In genomic region chr2:165646321-165646801, GRCh38 we compare ENCODE assay signal across 12 cellular contexts.
DNase-seq lines count a peak whose midpoint lies in the region; ATAC-seq and TF ChIP-seq lines count a peak whose summit lies in the region.
"Had no signal": no experiment of that assay in that cellular context is flagged by ENCODE, and none has a peak within 500 bp of the region (broad histone marks: within the 10 kb centered on the region; RNA-seq: fewer than 3 reads in every experiment).

No MANE protein-coding gene starts in this region.

- no peaks in the 10 kb centered on the region for H3K9me3 ChIP-seq in SK-N-SH
- H3K9me3 ChIP-seq: prostate gland had no signal

- no peaks in the 10 kb centered on the region for H3F3A ChIP-seq in SK-N-SH (replicated peaks; ENCODE audit: insufficient read depth)

- no peak overlapping the region for H3K4me3 ChIP-seq in SK-N-SH (ENCODE audit: low read depth in 2 of 2, low read length in 1 of 2)
- H3K4me3 ChIP-seq: prostate gland had no signal

- WGBS in SK-N-SH (ENCODE audit: low lambda C conversion rate): 21% methylated on average over 5 of the region's 5 CpGs

- CTCF ChIA-PET in SK-N-SH (lab: Yijun Ruan, JAX): interaction anchor here (1.4 kb wide), 1 partner anchor 11 kb away, joined by 3 read pairs; no protein-coding TSS in a partner anchor

- no peak for ATAC-seq in stimulated activated naive CD8-positive, alpha-beta T cell treated with anti-CD3 and anti-CD28 coated beads, Interleukin-15, amount 100 ng/mL, for 72 hours
- ATAC-seq in HG03342 (IDR thresholded peaks at IDR 0.05; ENCODE audit: unreplicated experiment) (no peak), GM21515 (IDR thresholded peaks at IDR 0.05; ENCODE audit: unreplicated experiment) (no peak)

- H3K27ac Mint-ChIP-seq in nephron: peak overlapping the region; percentile 93 to 98 (median 96)
- no peak overlapping the region for H3K27ac Mint-ChIP-seq in stimulated activated naive CD8-positive, alpha-beta T cell treated with anti-CD3 and anti-CD28 coated beads, Interleukin-15, amount 100 ng/mL, for 72 hours

- H3K36me3 ChIP-seq in SK-N-SH (replicated peaks in 1 of 2; ENCODE audit: control insufficient read depth in 1 of 2, insufficient read depth in 2 of 2, low read length in 1 of 2): no peaks in the 10 kb centered on the region
- H3K36me3 ChIP-seq: prostate gland had no signal

- 0 out of 2 replicates have a peak, but pooled peaks have one; percentile 2 for TF ChIP-seq RAD21 in SK-N-SH (IDR thresholded peaks at IDR 0.05; ENCODE audit: low read length)

- no peak overlapping the region for H3K9ac ChIP-seq in SK-N-SH

- no peaks in the 10 kb centered on the region for H3K27me3 ChIP-seq in SK-N-SH (ENCODE audit: insufficient read depth)

- DNase-seq in DMS153 treated with DMSO at 0.1 percent for 48 hours (lab: John Stamatoyannopoulos, UW; ENCODE audit: unreplicated experiment) (peak; percentile 68), NCI-H1436 (lab: John Stamatoyannopoulos, UW) (peak; percentile 42), SK-N-SH (peak; percentile 56), GOT3 (lab: John Stamatoyannopoulos, UW) (no peak)
- no peak for DNase-seq in stimulated activated naive CD8-positive, alpha-beta T cell treated with anti-CD3 and anti-CD28 coated beads, Interleukin-15, amount 100 ng/mL, for 72 hours
- DNase-seq: activated CD4-positive, alpha-beta T cell treated with anti-CD3 and anti-CD28 coated beads, Interleukin-2, amount 50 U/mL, for 1 hour; stimulated activated CD4-positive, alpha-beta T cell treated with anti-CD3 and anti-CD28 coated beads, Interleukin-4, amount 100 ng/mL, for 4 hours; T-helper 1 cell had no signal

- H3K27me3 Mint-ChIP-seq in nephron (ENCODE audit: low read depth): no peaks in the 10 kb centered on the region
- H3K27me3 Mint-ChIP-seq in stimulated activated naive CD8-positive, alpha-beta T cell treated with anti-CD3 and anti-CD28 coated beads, Interleukin-15, amount 100 ng/mL, for 72 hours: no peaks in the 10 kb centered on the region

- POLR2A ChIA-PET in SK-N-SH (lab: Yijun Ruan, JAX): no interaction called here

- TF ChIP-seq EP300 in SK-N-SH (IDR thresholded peaks at IDR 0.05; ENCODE audit: borderline replicate concordance in 1 of 2, low read depth in 1 of 2, low read length in 1 of 2): peak; percentile 38 to 83; a peak in 2 of 4 replicates

- H3K27ac ChIP-seq in SK-N-SH (ENCODE audit: low read depth in 2 of 2, low read length in 1 of 2): peak overlapping the region; percentile 9 to 80; a peak in 3 of 4 replicates
- H3K27ac ChIP-seq: prostate gland had no signal

- peaks cover 10 to 14% of the 10 kb centered on the region in 2 experiments; a peak in 3 of 4 replicates for H3K4me1 ChIP-seq in SK-N-SH (ENCODE audit: control insufficient read depth in 1 of 2, insufficient read depth in 2 of 2, low read depth in 1 of 2, low read length in 1 of 2)
- H3K4me1 ChIP-seq: prostate gland had no signal

- H3K36me3 Mint-ChIP-seq in nephron (ENCODE audit: low read depth): peaks cover 44% of the 10 kb centered on the region

- H3K9me2 ChIP-seq in SK-N-SH: no peaks in the 10 kb centered on the region

- no peaks in the 10 kb centered on the region for H4K20me1 ChIP-seq in SK-N-SH (ENCODE audit: insufficient read depth)

- H3K4me3 Mint-ChIP-seq in nephron: peak overlapping the region; percentile 18 to 38 (median 35)
- H3K4me3 Mint-ChIP-seq in stimulated activated naive CD8-positive, alpha-beta T cell treated with anti-CD3 and anti-CD28 coated beads, Interleukin-15, amount 100 ng/mL, for 72 hours: no peak overlapping the region

- H3K9me3 Mint-ChIP-seq in nephron: no peaks in the 10 kb centered on the region
- H3K9me3 Mint-ChIP-seq in stimulated activated naive CD8-positive, alpha-beta T cell treated with anti-CD3 and anti-CD28 coated beads, Interleukin-15, amount 100 ng/mL, for 72 hours: no peaks in the 10 kb centered on the region

- no peak overlapping the region for H3K4me2 ChIP-seq in SK-N-SH

- H3K79me2 ChIP-seq in SK-N-SH (ENCODE audit: insufficient read depth): no peaks in the 10 kb centered on the region

- peaks cover 50% of the 10 kb centered on the region for H3K4me1 Mint-ChIP-seq in nephron
- H3K4me1 Mint-ChIP-seq in stimulated activated naive CD8-positive, alpha-beta T cell treated with anti-CD3 and anti-CD28 coated beads, Interleukin-15, amount 100 ng/mL, for 72 hours: no peaks in the 10 kb centered on the region

- no peak overlapping the region for H2AFZ ChIP-seq in SK-N-SH (ENCODE audit: low read depth)

- no peak for TF ChIP-seq CTCF in SK-N-SH (IDR thresholded peaks at IDR 0.05)
- TF ChIP-seq CTCF in nephron (IDR thresholded peaks at IDR 0.05; ENCODE audit: unreplicated experiment in 3 of 3): no peak

TF ChIP-seq in SK-N-SH, 30 proteins besides CTCF, POLR2A, EP300 and RAD21 (continues in another document):
- TF ChIP-seq FOXM1 (IDR thresholded peaks at IDR 0.05; ENCODE audit: low read depth) (no peak), REST (IDR thresholded peaks at IDR 0.05; ENCODE audit: low read depth, low read length) (0 out of 2 replicates have a peak, but pooled peaks have one; percentile 19), ZBTB33 (IDR thresholded peaks at IDR 0.05; ENCODE audit: borderline replicate concordance, low read depth) (no peak), FOSL2 (IDR thresholded peaks at IDR 0.05; ENCODE audit: borderline replicate concordance, low read depth) (no peak), TEAD4 (IDR thresholded peaks at IDR 0.05; ENCODE audit: borderline replicate concordance, insufficient read depth) (no peak), MAX (IDR thresholded peaks at IDR 0.05; ENCODE audit: low read depth) (no peak), RFX5 (IDR thresholded peaks at IDR 0.05; ENCODE audit: low read length) (no peak), FOXJ3 (CRISPR knock-in tag; IDR thresholded peaks at IDR 0.05) (peak; percentile 60; the same call in 1 of the 2 replicates), RCOR1 (IDR thresholded peaks at IDR 0.05; ENCODE audit: low read length) (peak; percentile 89), SIN3A (IDR thresholded peaks at IDR 0.05; ENCODE audit: borderline replicate concordance, low read depth, low read length) (peak; percentile 72), YY1 (IDR thresholded peaks at IDR 0.05; ENCODE audit: low read depth) (no peak), ELF1 (IDR thresholded peaks at IDR 0.05) (no peak)
- TF ChIP-seq, protein P1, sequence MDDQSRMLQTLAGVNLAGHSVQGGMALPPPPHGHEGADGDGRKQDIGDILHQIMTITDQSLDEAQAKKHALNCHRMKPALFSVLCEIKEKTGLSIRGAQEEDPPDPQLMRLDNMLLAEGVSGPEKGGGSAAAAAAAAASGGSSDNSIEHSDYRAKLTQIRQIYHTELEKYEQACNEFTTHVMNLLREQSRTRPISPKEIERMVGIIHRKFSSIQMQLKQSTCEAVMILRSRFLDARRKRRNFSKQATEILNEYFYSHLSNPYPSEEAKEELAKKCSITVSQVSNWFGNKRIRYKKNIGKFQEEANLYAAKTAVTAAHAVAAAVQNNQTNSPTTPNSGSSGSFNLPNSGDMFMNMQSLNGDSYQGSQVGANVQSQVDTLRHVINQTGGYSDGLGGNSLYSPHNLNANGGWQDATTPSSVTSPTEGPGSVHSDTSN (IDR thresholded peaks at IDR 0.05): peak; percentile 72

Comparison
In these comparisons a context has a peak if more than half of its experiments do, and no peak if none do; other contexts are left out.
1. DNase-seq: peak in DMS153 treated with DMSO at 0.1 percent for 48 hours (single experiment), NCI-H1436 (single experiment) and SK-N-SH (single experiment); none in stimulated activated naive CD8-positive, alpha-beta T cell treated with anti-CD3 and anti-CD28 coated beads, Interleukin-15, amount 100 ng/mL, for 72 hours (0 of 2) and GOT3 (single experiment).
2. H3K27ac Mint-ChIP-seq: peak in nephron (3 of 3); none in stimulated activated naive CD8-positive, alpha-beta T cell treated with anti-CD3 and anti-CD28 coated beads, Interleukin-15, amount 100 ng/mL, for 72 hours (0 of 2).
3. H3K4me3 Mint-ChIP-seq: peak in nephron (3 of 3); none in stimulated activated naive CD8-positive, alpha-beta T cell treated with anti-CD3 and anti-CD28 coated beads, Interleukin-15, amount 100 ng/mL, for 72 hours (0 of 2).